Comparison of ENCODE assay signal across 11 cellular contexts in genomic region chr6:21033575-21034026, GRCh38.
DNase-seq lines count a peak whose midpoint lies in the region; FAIRE-seq and TF ChIP-seq lines count a peak whose summit lies in the region.
"Had no signal": no experiment of that assay in that cellular context is flagged by ENCODE, and none has a peak within 500 bp of the region (broad histone marks: within the 10 kb centered on the region; RNA-seq: fewer than 3 reads in every experiment).

No MANE protein-coding gene starts in this region.

- H3K4me3 ChIP-seq in MG63 = peak overlapping the region; percentile 14; the same call in 1 of the 2 replicates
- H3K4me3 ChIP-seq in epithelial cell of esophagus (ENCODE audit: low read length) = no peak overlapping the region
- no peak overlapping the region for H3K4me3 ChIP-seq in transverse colon

- H3K36me3 ChIP-seq in MG63 (no peaks in the 10 kb centered on the region), transverse colon (no peaks in the 10 kb centered on the region)

- DNase-seq in AG08395 (ENCODE audit: low spot score) = peak; percentile 82
- peak; percentile 71 for DNase-seq in MG63
- DNase-seq in epithelial cell of esophagus (ENCODE audit: low read depth) = peak; percentile 90
- DNase-seq in mucosa of gallbladder (ENCODE audit: low spot score) = peak; percentile 38
- no peak for DNase-seq in D721Med (ENCODE audit: insufficient read length, low spot score)
- no peak for DNase-seq in NCI-H1436 (lab: John Stamatoyannopoulos, UW)
- DNase-seq in NCI-H510A (lab: John Stamatoyannopoulos, UW) = no peak
- DNase-seq in transverse colon = no peak
- DNase-seq: NCI-H345; stimulated activated CD4-positive, alpha-beta T cell treated with anti-CD3 and anti-CD28 coated beads, Interleukin-4, amount 100 ng/mL, for 1 hour; T-helper 1 cell had no signal

- no peak for TF ChIP-seq EP300 in transverse colon (IDR thresholded peaks at IDR 0.05; ENCODE audit: low read depth)

- H3K27ac ChIP-seq in transverse colon = no peak overlapping the region

- no peaks in the 10 kb centered on the region for H3K4me1 ChIP-seq in transverse colon

- TF ChIP-seq POLR2A in transverse colon (IDR thresholded peaks at IDR 0.05) = no peak

- no peak for FAIRE-seq in D721Med (lab: Jason Lieb, UNC)

- intact Hi-C loops in transverse colon (cut with DNase I; ENCODE audit: low total_unique reads) = no loop called here

- 89 to 100% methylated on average over 4 of the region's 4 CpGs for WGBS in transverse colon (ENCODE audit: low coverage in 1 of 2), 2 donors

- H3K27me3 ChIP-seq in MG63 = no peaks in the 10 kb centered on the region
- H3K27me3 ChIP-seq in transverse colon = no peaks in the 10 kb centered on the region

- in situ Hi-C loops in transverse colon (cut with MboI; ENCODE audit: low pct_ligation_motif_present in 1 of 4, low pct_unique_long_range_greater_than_20kb in 1 of 4, low sequenced_read_pairs in 3 of 4) = no loop called here

- no peak for TF ChIP-seq CTCF in epithelial cell of esophagus (IDR thresholded peaks at IDR 0.05; ENCODE audit: insufficient read depth, low read depth, low read length, missing control alignments)
- no peak for TF ChIP-seq CTCF in D721Med (IDR thresholded peaks at IDR 0.05; ENCODE audit: insufficient read depth, missing control alignments)
- TF ChIP-seq CTCF in transverse colon (IDR thresholded peaks at IDR 0.05) = no peak

- H3K9me3 ChIP-seq in MG63 (no peaks in the 10 kb centered on the region), transverse colon (no peaks in the 10 kb centered on the region)

Comparison
In these comparisons a context has a peak if more than half of its experiments do, and no peak if none do; other contexts are left out.
1. DNase-seq: peak in AG08395 (single experiment), MG63 (single experiment), epithelial cell of esophagus (single experiment) and mucosa of gallbladder (single experiment); none in D721Med (single experiment), NCI-H1436 (single experiment), NCI-H510A (single experiment) and transverse colon (single experiment).